In genomic region chr5:127752503-127753265, GRCh38 we compare ENCODE assay signal across 8 cellular contexts. TPM values are rescaled to one million over a fixed set of nuclear protein-coding genes. Genes with fewer than 3 reads are reported as not detected.
"Had no signal": no experiment of that assay in that cellular context is flagged by ENCODE, and none has a peak within 500 bp of the region (broad histone marks: within the 10 kb centered on the region; RNA-seq: fewer than 3 reads in every experiment).

No MANE protein-coding gene starts in this region.

RNA-seq across cellular contexts. Expression of gene CCDC192, which starts 49.5 kb away (rescaled TPM):
- total RNA-seq: activated B cell treated with CpG ODN at 0.5 μM for 24 hours; activated CD8-positive, alpha-beta T cell treated with anti-CD3 and anti-CD28 coated beads, Interleukin-2, amount 10 ng/mL, durations not matched to agents 7 days and 5 days; activated naive CD8-positive, alpha-beta T cell treated with anti-CD3 and anti-CD28 coated beads, Interleukin-2, amount 10 ng/mL, durations not matched to agents 7 days and 5 days; endothelial cell of umbilical vein; gastrocnemius medialis; left lobe of liver; lung microvascular endothelial cell; renal cortical epithelial cell had no signal
- polyA plus RNA-seq: endothelial cell of umbilical vein had no signal
